In the genomic region with DNA sequence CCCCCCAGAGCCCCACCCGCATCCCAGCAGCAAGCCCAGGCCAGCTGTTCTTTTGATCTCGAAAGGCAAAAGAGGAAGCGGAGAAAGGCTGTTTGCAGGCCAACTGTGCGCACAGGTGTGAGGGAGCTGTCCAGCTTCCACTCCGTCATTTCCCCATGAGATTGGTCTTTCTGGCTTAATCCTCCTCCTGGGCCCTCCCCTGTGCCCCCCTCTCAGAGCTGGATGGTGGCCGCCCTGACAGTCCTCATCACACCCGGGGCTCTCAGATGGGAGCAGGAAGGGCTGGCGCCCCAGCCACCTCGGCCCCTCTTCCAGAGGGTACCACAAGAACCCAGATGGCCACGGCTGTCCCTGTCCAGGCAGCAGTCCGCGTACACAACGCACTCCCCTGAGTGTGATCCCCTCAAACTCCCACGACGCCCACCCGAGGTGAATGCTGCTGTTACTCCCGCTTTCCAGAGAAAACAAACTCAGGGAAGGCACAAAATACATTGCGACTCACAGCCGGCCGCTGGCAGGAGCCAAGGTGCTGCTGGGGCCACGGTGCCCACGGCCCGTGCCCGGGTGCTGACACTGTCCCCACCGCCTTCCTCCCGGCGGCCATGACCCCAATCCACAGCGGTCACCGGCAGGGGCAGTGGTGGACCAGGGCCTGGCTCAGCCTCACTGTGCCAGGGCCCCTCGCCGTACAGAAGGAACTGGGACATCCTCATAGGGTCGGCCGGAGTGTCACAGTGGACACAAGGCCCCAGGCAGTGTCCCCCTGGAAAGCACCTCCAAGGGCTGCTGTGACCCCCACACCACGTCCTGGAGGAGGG, we compare ENCODE assay signal across 14 cellular contexts.
DNase-seq lines count a peak whose midpoint lies in the region; ATAC-seq, FAIRE-seq and TF ChIP-seq lines count a peak whose summit lies in the region.
"Had no signal": no experiment of that assay in that cellular context is flagged by ENCODE, and none has a peak within 500 bp of the region (broad histone marks: within the 10 kb centered on the region; RNA-seq: fewer than 3 reads in every experiment).

No MANE protein-coding gene starts in this region.

- TF ChIP-seq POLR2A in H1 (IDR thresholded peaks at IDR 0.05; ENCODE audit: control extremely low read depth in 1 of 2, low read depth in 2 of 2, low read length in 2 of 2) (no peak), gastrocnemius medialis (IDR thresholded peaks at IDR 0.05) (no peak)

- H3K4me2 ChIP-seq in H1 (ENCODE audit: insufficient read depth in 1 of 2, low read depth in 2 of 2, low read length in 2 of 2), result no peak overlapping the region
- H3K4me2 ChIP-seq: PC-9 had no signal

- H2BK120ac ChIP-seq in H1 (replicated peaks; ENCODE audit: low read depth, low read length), result no peak overlapping the region

- H3K4me3 Mint-ChIP-seq in stimulated activated naive B cell treated with anti-CD40 and anti-IgM and Interleukin-4, amounts not matched to agents 10 μg/mL and 1 μg/mL and 100 μg/mL, for 72 hours, result peak overlapping the region in 1 of 2 donors; percentile 13

- H3K27me3 Mint-ChIP-seq in stimulated activated naive B cell treated with anti-CD40 and anti-IgM and Interleukin-4, amounts not matched to agents 10 μg/mL and 1 μg/mL and 100 μg/mL, for 72 hours, result peaks cover 17 to 31% of the 10 kb centered on the region in 2 donors

- H3K4ac ChIP-seq in H1 (replicated peaks; ENCODE audit: insufficient read length, low read depth, low read length), result no peak overlapping the region

- no peak overlapping the region for H4K91ac ChIP-seq in H1 (replicated peaks; ENCODE audit: insufficient read length, low read length)

- H4K8ac ChIP-seq in H1 (ENCODE audit: extremely low read depth, insufficient read depth, low read length), result 0 out of 2 replicates have a peak overlapping the region, but pooled peaks have one; percentile 40

- no peaks in the 10 kb centered on the region for H3K36me3 ChIP-seq in H1 (ENCODE audit: control insufficient read depth in 2 of 4, insufficient read depth in 4 of 4, low read length in 3 of 4)
- H3K36me3 ChIP-seq in gastrocnemius medialis, result no peaks in the 10 kb centered on the region
- H3K36me3 ChIP-seq: ovary, upper lobe of left lung had no signal

- peak overlapping the region; percentile 83 for H3K27ac Mint-ChIP-seq in stimulated activated naive B cell treated with anti-CD40 and anti-IgM and Interleukin-4, amounts not matched to agents 10 μg/mL and 1 μg/mL and 100 μg/mL, for 72 hours

- H3K36me3 Mint-ChIP-seq in stimulated activated naive B cell treated with anti-CD40 and anti-IgM and Interleukin-4, amounts not matched to agents 10 μg/mL and 1 μg/mL and 100 μg/mL, for 72 hours, result peaks cover 0 to 2% of the 10 kb centered on the region in 2 donors

- no peak overlapping the region for H2BK5ac ChIP-seq in H1 (ENCODE audit: low read depth, low read length)

- H4K5ac ChIP-seq in H1 (ENCODE audit: insufficient read length, low read depth, low read length), result no peak overlapping the region

- no peak for TF ChIP-seq RAD21 in H1 (IDR thresholded peaks at IDR 0.05 in 1 of 2, conservative IDR thresholded peaks at IDR 0.05 in 1 of 2; ENCODE audit: low read depth in 2 of 2, low read length in 2 of 2)

- no peak for TF ChIP-seq EP300 in H1 (IDR thresholded peaks at IDR 0.05; ENCODE audit: borderline replicate concordance in 1 of 2, low read depth in 2 of 2, low read length in 2 of 2)

- no peaks in the 10 kb centered on the region for H4K20me1 ChIP-seq in H1 (replicated peaks in 1 of 2; ENCODE audit: control insufficient read depth in 1 of 2, insufficient read depth in 2 of 2, low read length in 2 of 2)

- no peaks in the 10 kb centered on the region for H3K23me2 ChIP-seq in H1 (ENCODE audit: low read depth, low read length)

- peaks cover 24 to 44% of the 10 kb centered on the region in 2 donors for H3K4me1 Mint-ChIP-seq in stimulated activated naive B cell treated with anti-CD40 and anti-IgM and Interleukin-4, amounts not matched to agents 10 μg/mL and 1 μg/mL and 100 μg/mL, for 72 hours

- no peak overlapping the region for H3K18ac ChIP-seq in H1 (ENCODE audit: extremely low read depth, low read length)

- intact Hi-C loops in gastrocnemius medialis (cut with DNase I; ENCODE audit: low total_unique reads), result no loop called here

- DNase-seq in SHP77 (lab: John Stamatoyannopoulos, UW) (peak; percentile 28 to 32), SHP77 treated with DMSO at 0.1 percent for 48 hours (lab: John Stamatoyannopoulos, UW) (no peak), NCI-H524 treated with DMSO at 0.1 percent for 48 hours (lab: John Stamatoyannopoulos, UW) (peak; percentile 79), H1 (ENCODE audit: low read depth in 1 of 2, low spot score in 2 of 2) (no peak), NCI-H446 treated with DMSO at 0.1 percent for 48 hours (lab: John Stamatoyannopoulos, UW) (no peak), gastrocnemius medialis (no peak)
- DNase-seq in stimulated activated naive B cell treated with anti-CD40 and anti-IgM and Interleukin-4, amounts not matched to agents 10 μg/mL and 1 μg/mL and 100 μg/mL, for 72 hours, result peak; percentile 47
- DNase-seq: activated gamma-delta T cell treated with Interleukin-2 at 50 U/mL for 16 hours; effector CD8-positive, alpha-beta T cell; NCI-H2081 treated with DMSO at 0.1 percent for 48 hours; PC-9 had no signal

- ATAC-seq in stimulated activated naive B cell treated with anti-CD40 and anti-IgM and Interleukin-4, amounts not matched to agents 10 μg/mL and 1 μg/mL and 100 μg/mL, for 72 hours (replicated peaks), result peak; percentile 87 to 90
- no peak for ATAC-seq in gastrocnemius medialis
- no peak for ATAC-seq in GM19395 (IDR thresholded peaks at IDR 0.05; ENCODE audit: unreplicated experiment)

- no peak overlapping the region for H3K14ac ChIP-seq in H1 (ENCODE audit: insufficient read length)

- H3K23ac ChIP-seq in H1 (ENCODE audit: insufficient read length), result no peak overlapping the region

- 92% methylated on average over 32 of the region's 34 CpGs; no CpG with 5 or more reads in 1 of the 2 experiments for WGBS in H1 (ENCODE audit: extremely low coverage in 1 of 2, insufficient coverage in 1 of 2, insufficient read length in 1 of 2, insufficient replicate concordance in 2 of 2, low coverage in 1 of 2, low lambda C conversion rate in 2 of 2, missing lambda C conversion rate in 1 of 2), 2 experiments

- H2AK5ac ChIP-seq in H1 (ENCODE audit: low read depth, low read length), result no peak overlapping the region

- no peak overlapping the region for H3K27ac ChIP-seq in H1 (ENCODE audit: low read depth, low read length)
- H3K27ac ChIP-seq in gastrocnemius medialis, result no peak overlapping the region
- H3K27ac ChIP-seq: ovary, PC-9, upper lobe of left lung had no signal

- H3K27me3 ChIP-seq in H1 (replicated peaks in 1 of 4; ENCODE audit: control insufficient read depth in 3 of 4, extremely low read depth in 1 of 4, insufficient read depth in 3 of 4, low read length in 3 of 4) (no peaks in the 10 kb centered on the region), gastrocnemius medialis (peaks cover 0 to 2% (median 0%) of the 10 kb centered on the region in 3 donors)
- H3K27me3 ChIP-seq: ovary, upper lobe of left lung had no signal

- no peak for TF ChIP-seq CTCF in H1 (IDR thresholded peaks at IDR 0.05; ENCODE audit: control extremely low read depth in 1 of 3, insufficient read depth in 1 of 3, low read depth in 1 of 3, low read length in 3 of 3)
- TF ChIP-seq CTCF in gastrocnemius medialis (IDR thresholded peaks at IDR 0.05 in 4 of 5, conservative IDR thresholded peaks at IDR 0.05 in 1 of 5), result no peak

- H2BK20ac ChIP-seq in H1 (ENCODE audit: low read length), result no peak overlapping the region

- in situ Hi-C loops in gastrocnemius medialis (cut with MboI; ENCODE audit: low sequenced_read_pairs in 4 of 4), result no loop called here

- H2AFZ ChIP-seq in H1 (ENCODE audit: low read length), result no peak overlapping the region
- H2AFZ ChIP-seq: PC-9 had no signal

- CTCF ChIA-PET in H1 (lab: Charles Lee; ENCODE audit: partially characterized antibody), result interaction anchor here (0.8 to 1.2 kb wide), 3 partner anchors 9 to 21 kb away, joined by 3 read pairs; no protein-coding TSS in a partner anchor

- H2BK15ac ChIP-seq in H1 (ENCODE audit: low read length), result no peak overlapping the region

- H3K4me3 ChIP-seq in H1 (ENCODE audit: extremely low read depth in 1 of 4, insufficient read depth in 2 of 4, low read depth in 3 of 4, low read length in 4 of 4) (no peak overlapping the region), gastrocnemius medialis (no peak overlapping the region)
- H3K4me3 ChIP-seq: ovary, PC-9, upper lobe of left lung had no signal

- H3K56ac ChIP-seq in H1 (replicated peaks; ENCODE audit: insufficient read length, low read depth, low read length), result no peak overlapping the region

- no peak overlapping the region for H2BK12ac ChIP-seq in H1 (ENCODE audit: low read depth, low read length)

- no peaks in the 10 kb centered on the region for H3K79me2 ChIP-seq in H1 (ENCODE audit: control insufficient read depth in 1 of 2, insufficient read depth in 2 of 2, low read length in 2 of 2)

- no peaks in the 10 kb centered on the region for H3K79me1 ChIP-seq in H1 (ENCODE audit: low read depth, low read length)

- peaks cover 0 to 4% of the 10 kb centered on the region in 2 donors for H3K9me3 Mint-ChIP-seq in stimulated activated naive B cell treated with anti-CD40 and anti-IgM and Interleukin-4, amounts not matched to agents 10 μg/mL and 1 μg/mL and 100 μg/mL, for 72 hours

- H3K9ac ChIP-seq in H1 (replicated peaks in 1 of 4; ENCODE audit: extremely low read depth in 1 of 4, low read depth in 3 of 4, low read length in 3 of 4), result no peak overlapping the region

- POLR2A ChIA-PET in H1 (lab: Charles Lee; ENCODE audit: partially characterized antibody), result interaction anchor here (0.7 kb wide), 1 partner anchor 16 kb away, joined by 3 read pairs; no protein-coding TSS in a partner anchor

- H3K4me1 ChIP-seq in H1 (replicated peaks in 1 of 4; ENCODE audit: control insufficient read depth in 3 of 4, insufficient read depth in 4 of 4, low read length in 3 of 4), result no peaks in the 10 kb centered on the region
- H3K4me1 ChIP-seq in gastrocnemius medialis, result no peaks in the 10 kb centered on the region

- H3K9me3 ChIP-seq in H1 (ENCODE audit: insufficient read depth in 2 of 2, low read depth in 1 of 2, low read length in 1 of 2) (no peaks in the 10 kb centered on the region), gastrocnemius medialis (no peaks in the 10 kb centered on the region)
- H3K9me3 ChIP-seq: ovary had no signal

- FAIRE-seq in H1 (lab: Jason Lieb, UNC), result no peak

TF ChIP-seq in H1, 55 proteins besides CTCF, POLR2A, EP300 and RAD21 (continues in another document):
- TF ChIP-seq, protein P1, sequence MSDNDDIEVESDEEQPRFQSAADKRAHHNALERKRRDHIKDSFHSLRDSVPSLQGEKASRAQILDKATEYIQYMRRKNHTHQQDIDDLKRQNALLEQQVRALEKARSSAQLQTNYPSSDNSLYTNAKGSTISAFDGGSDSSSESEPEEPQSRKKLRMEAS (IDR thresholded peaks at IDR 0.05), result no peak
- no peak for TF ChIP-seq POLR2AphosphoS5 (IDR thresholded peaks at IDR 0.05; ENCODE audit: low read depth, low read length)

Comparison
In these comparisons a context has a peak if more than half of its experiments do, and no peak if none do; other contexts are left out.
1. DNase-seq: peak in SHP77 (2 of 2), NCI-H524 treated with DMSO at 0.1 percent for 48 hours (single experiment) and stimulated activated naive B cell treated with anti-CD40 and anti-IgM and Interleukin-4, amounts not matched to agents 10 μg/mL and 1 μg/mL and 100 μg/mL, for 72 hours (single experiment); none in SHP77 treated with DMSO at 0.1 percent for 48 hours (single experiment), H1 (0 of 2), NCI-H446 treated with DMSO at 0.1 percent for 48 hours (single experiment) and gastrocnemius medialis (0 of 2).
2. ATAC-seq: peak in stimulated activated naive B cell treated with anti-CD40 and anti-IgM and Interleukin-4, amounts not matched to agents 10 μg/mL and 1 μg/mL and 100 μg/mL, for 72 hours (2 of 2); none in gastrocnemius medialis (0 of 2) and GM19395 (single experiment).